ENCODE assay signal across 16 cellular contexts in genomic region chr4:112315446-112315845, GRCh38. TPM values are rescaled to one million over a fixed set of nuclear protein-coding genes. Genes with fewer than 3 reads are reported as not detected.
DNase-seq lines count a peak whose midpoint lies in the region; ATAC-seq, FAIRE-seq and TF ChIP-seq lines count a peak whose summit lies in the region.
"Had no signal": no experiment of that assay in that cellular context is flagged by ENCODE, and none has a peak within 500 bp of the region (broad histone marks: within the 10 kb centered on the region; RNA-seq: fewer than 3 reads in every experiment).

No MANE protein-coding gene starts in this region.

- H3K27ac ChIP-seq in pancreas (no peak overlapping the region), trophoblast cell (ENCODE audit: low read depth, low read length) (no peak overlapping the region), SJCRH30 (no peak overlapping the region)
- H3K27ac ChIP-seq: BLaER1, Peyer's patch had no signal

- no peak overlapping the region for H3K9ac ChIP-seq in trophoblast cell (ENCODE audit: low read length)
- H3K9ac ChIP-seq: BLaER1 had no signal

- H3K4me1 ChIP-seq in pancreas (no peaks in the 10 kb centered on the region), trophoblast cell (ENCODE audit: control insufficient read depth in 1 of 2, insufficient read depth in 2 of 2, low read length in 2 of 2) (no peaks in the 10 kb centered on the region), SJCRH30 (no peaks in the 10 kb centered on the region)
- H3K4me1 ChIP-seq: Peyer's patch had no signal

- H3K9me3 ChIP-seq in pancreas (no peaks in the 10 kb centered on the region), trophoblast cell (ENCODE audit: insufficient read depth, low read depth, low read length) (no peaks in the 10 kb centered on the region), SJCRH30 (replicated peaks) (no peaks in the 10 kb centered on the region)
- H3K9me3 ChIP-seq: BLaER1, Peyer's patch had no signal

- peak in 2 of 4 donors; percentile 43 to 47 for ATAC-seq in pancreas
- ATAC-seq: HCT116 had no signal

- FAIRE-seq in GM19239 (lab: Jason Lieb, UNC) (peak; percentile 76), pancreas (lab: Jason Lieb, UNC) (peak; percentile 20)

- H2AK5ac ChIP-seq in trophoblast cell (ENCODE audit: low read length), result no peak overlapping the region

- no peaks in the 10 kb centered on the region for H3K79me1 ChIP-seq in trophoblast cell (ENCODE audit: low read length)

- H3K4me3 ChIP-seq in pancreas, result no peak overlapping the region
- no peak overlapping the region for H3K4me3 ChIP-seq in trophoblast cell (ENCODE audit: low read depth, low read length)
- no peak overlapping the region for H3K4me3 ChIP-seq in SJCRH30
- H3K4me3 ChIP-seq: BLaER1, Peyer's patch had no signal

- H3K36me3 ChIP-seq in pancreas (no peaks in the 10 kb centered on the region), trophoblast cell (ENCODE audit: control insufficient read depth in 1 of 2, insufficient read depth in 2 of 2, low read length in 2 of 2) (no peaks in the 10 kb centered on the region), SJCRH30 (no peaks in the 10 kb centered on the region)
- H3K36me3 ChIP-seq: BLaER1, Peyer's patch had no signal

- peaks cover 13% of the 10 kb centered on the region for H3K36me3 Mint-ChIP-seq in dendritic cell treated with granulocyte-macrophage colony-stimulating factor and Interleukin-4, amounts not matched to agents 40 ng/mL and 50 ng/mL, for 4 days (ENCODE audit: low read depth)

- peaks cover 42% of the 10 kb centered on the region for H3K4me1 Mint-ChIP-seq in dendritic cell treated with granulocyte-macrophage colony-stimulating factor and Interleukin-4, amounts not matched to agents 40 ng/mL and 50 ng/mL, for 4 days (ENCODE audit: low read depth)

- no peak overlapping the region for H3K23ac ChIP-seq in trophoblast cell (ENCODE audit: low read length)

- DNase-seq in CD1c-positive myeloid dendritic cell (ENCODE audit: extremely low spot score) (peak; percentile 77), GM19239 (ENCODE audit: insufficient read length, low spot score) (no peak), pancreas (no peak), trophoblast cell (no peak), NCI-H446 treated with DMSO at 0.1 percent for 48 hours (lab: John Stamatoyannopoulos, UW) (no peak), SJCRH30 (no peak)
- DNase-seq: DMS 273 treated with DMSO at 0.1 percent for 48 hours, NCI-H1092, NCI-H187, NCI-H446, NCI-H748 treated with DMSO at 0.1 percent for 48 hours, Peyer's patch, SHP77 treated with DMSO at 0.1 percent for 48 hours had no signal

- no peak overlapping the region for H2AFZ ChIP-seq in trophoblast cell (ENCODE audit: insufficient read depth, low read length, poor library complexity)

- H3K4ac ChIP-seq in trophoblast cell (ENCODE audit: low read depth, low read length), result no peak overlapping the region

- no peaks in the 10 kb centered on the region for H3K27me3 Mint-ChIP-seq in dendritic cell treated with granulocyte-macrophage colony-stimulating factor and Interleukin-4, amounts not matched to agents 40 ng/mL and 50 ng/mL, for 4 days

- no peak overlapping the region for H3K4me3 Mint-ChIP-seq in dendritic cell treated with granulocyte-macrophage colony-stimulating factor and Interleukin-4, amounts not matched to agents 40 ng/mL and 50 ng/mL, for 4 days

- no peak overlapping the region for H2BK120ac ChIP-seq in trophoblast cell (ENCODE audit: insufficient read depth, low read length, poor library complexity)

- no peak overlapping the region for H4K12ac ChIP-seq in trophoblast cell (ENCODE audit: low read depth, low read length)

- H3K27me3 ChIP-seq in pancreas, result no peaks in the 10 kb centered on the region
- H3K27me3 ChIP-seq in trophoblast cell (ENCODE audit: insufficient read depth, low read length), result no peaks in the 10 kb centered on the region
- no peaks in the 10 kb centered on the region for H3K27me3 ChIP-seq in SJCRH30
- H3K27me3 ChIP-seq: BLaER1, Peyer's patch had no signal

- no peaks in the 10 kb centered on the region for H3K79me2 ChIP-seq in trophoblast cell (ENCODE audit: control insufficient read depth, insufficient read depth, low read length, poor library complexity)

- 90 to 96% methylated on average over 3 of the region's 3 CpGs for WGBS in pancreas, 2 donors
- no CpG with 5 or more reads among the region's 3 CpGs for WGBS in trophoblast cell (ENCODE audit: extremely low coverage, insufficient coverage, insufficient read length)

- no peak overlapping the region for H2BK12ac ChIP-seq in trophoblast cell (ENCODE audit: low read length)

- no peak overlapping the region for H4K91ac ChIP-seq in trophoblast cell (ENCODE audit: low read depth, low read length)

- no peak overlapping the region for H4K8ac ChIP-seq in trophoblast cell (ENCODE audit: low read depth, low read length)

- no peaks in the 10 kb centered on the region for H3K9me3 Mint-ChIP-seq in dendritic cell treated with granulocyte-macrophage colony-stimulating factor and Interleukin-4, amounts not matched to agents 40 ng/mL and 50 ng/mL, for 4 days

- no peak overlapping the region for H3K18ac ChIP-seq in trophoblast cell (ENCODE audit: low read length)

- H3K27ac Mint-ChIP-seq in dendritic cell treated with granulocyte-macrophage colony-stimulating factor and Interleukin-4, amounts not matched to agents 40 ng/mL and 50 ng/mL, for 4 days, result peak overlapping the region; percentile 94

- no peak overlapping the region for H3K4me2 ChIP-seq in trophoblast cell (ENCODE audit: low read length)
- H3K4me2 ChIP-seq: BLaER1 had no signal

- no peak overlapping the region for H2BK5ac ChIP-seq in trophoblast cell (ENCODE audit: low read depth, low read length, poor library complexity)

- TF ChIP-seq CTCF in pancreas (IDR thresholded peaks at IDR 0.05), result no peak

- intact Hi-C loops in dendritic cell treated with granulocyte-macrophage colony-stimulating factor and Interleukin-4, amounts not matched to agents 40 ng/mL and 50 ng/mL, for 4 days (cut with micrococcal nuclease), result loop anchor here (5.0 kb wide), 1 partner anchor 33 kb away; no protein-coding TSS in a partner anchor
- intact Hi-C loops in pancreas (cut with DNase I), result no loop called here

- no peak overlapping the region for H3K14ac ChIP-seq in trophoblast cell (ENCODE audit: low read length)

RNA-seq across cellular contexts. Expression of gene ALPK1, which starts 18.3 kb away (rescaled TPM):
- total RNA-seq in pancreas, result 10 to 100 TPM in 2 of 6 donors, 1 to 10 TPM in 4; 4.8 to 18.1 (median 7.0) TPM
- 1 to 10 TPM; 5.6 to 5.8 TPM for polyA plus RNA-seq in pancreas
- polyA plus RNA-seq in trophoblast cell (2013), result 0.18 and 0.27 TPM in 2 replicates
- 5.0 and 5.1 TPM in 2 replicates for total RNA-seq in SJCRH30 (2014; rRNA removed; shearing (Covaris generic))

RNA-seq across cellular contexts. Expression of gene TIFA, which starts 29.7 kb away (rescaled TPM):
- 10 to 100 TPM; 18.6 to 31.2 (median 25.1) TPM for total RNA-seq in pancreas
- polyA plus RNA-seq in pancreas, result 1 to 10 TPM; 4.6 to 7.3 TPM
- polyA plus RNA-seq in trophoblast cell (2013), result 3.2 and 3.3 TPM in 2 replicates
- total RNA-seq in SJCRH30 (2014; rRNA removed; shearing (Covaris generic)), result 17.8 and 25.4 TPM in 2 replicates
